Comparison of ENCODE assay signal across 19 cellular contexts in the genomic region with DNA sequence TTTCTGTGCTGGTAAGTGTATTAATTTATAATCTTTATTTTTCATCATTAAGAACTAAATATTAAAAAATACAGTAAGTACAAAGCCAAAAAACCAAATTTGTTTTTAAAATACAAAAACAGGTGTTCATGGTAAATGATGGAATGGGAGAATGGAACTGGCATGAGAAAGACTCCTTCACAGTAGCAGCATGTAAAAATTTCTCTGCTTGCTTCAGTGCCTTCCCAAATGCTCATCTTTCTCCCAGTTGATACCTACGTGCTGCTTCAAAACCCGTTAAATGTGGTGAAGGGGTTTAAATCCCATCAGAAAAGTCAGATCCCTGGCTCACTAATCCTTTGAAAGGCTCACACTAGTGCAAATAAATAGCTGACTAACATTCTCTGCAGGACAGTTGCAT. TPM values are rescaled to one million over a fixed set of nuclear protein-coding genes. Genes with fewer than 3 reads are reported as not detected.
DNase-seq lines count a peak whose midpoint lies in the region; ATAC-seq lines count a peak whose summit lies in the region.
"Had no signal": no experiment of that assay in that cellular context is flagged by ENCODE, and none has a peak within 500 bp of the region (broad histone marks: within the 10 kb centered on the region; RNA-seq: fewer than 3 reads in every experiment).

No MANE protein-coding gene starts in this region.

- DNase-seq in NCI-H2171 treated with DMSO at 0.1 percent for 48 hours (lab: John Stamatoyannopoulos, UW) (peak; percentile 35), NCI-H2171 (lab: John Stamatoyannopoulos, UW) (no peak), NCI-H82 (lab: John Stamatoyannopoulos, UW) (peak; percentile 73), cerebellum (ENCODE audit: low spot score) (peak; percentile 39), SKM-1 (lab: John Stamatoyannopoulos, UW; ENCODE audit: unreplicated experiment) (no peak)
- DNase-seq: 8988T; ACHN; AML-193; BE2C; CD4-positive, alpha-beta T cell; CD8-positive, alpha-beta memory T cell; DMS53; DMS79 treated with DMSO at 0.1 percent for 48 hours; GM23248; H7; HCEC 1CT had no signal

- no peak for ATAC-seq in esophagus mucosa
- ATAC-seq: A549 had no signal

RNA-seq across cellular contexts. Expression of gene RNF133, which starts 4.2 kb away (rescaled TPM):
- 7.3 TPM for total RNA-seq in cerebellum
- total RNA-seq in esophagus mucosa = 0.24 TPM
- total RNA-seq: CD4-positive, alpha-beta T cell; CD8-positive, alpha-beta memory T cell; Daoy; GM23248; H7 had no signal

RNA-seq across cellular contexts. Expression of gene RNF148, which starts 8.0 kb away (rescaled TPM):
- total RNA-seq in cerebellum (8.6 TPM), esophagus mucosa (not detected)
- total RNA-seq: CD4-positive, alpha-beta T cell; CD8-positive, alpha-beta memory T cell; Daoy; GM23248; H7 had no signal

Comparison
In these comparisons a context has a peak if more than half of its experiments do, and no peak if none do; other contexts are left out.
1. DNase-seq: peak in NCI-H2171 treated with DMSO at 0.1 percent for 48 hours (single experiment), NCI-H82 (single experiment) and cerebellum (single experiment); none in NCI-H2171 (single experiment) and SKM-1 (single experiment).